Comparison of ENCODE assay signal across 1 cellular context in genomic region chr1:88891318-88892145, GRCh38.
TF ChIP-seq lines count a peak whose summit lies in the region.

A gene with protein sequence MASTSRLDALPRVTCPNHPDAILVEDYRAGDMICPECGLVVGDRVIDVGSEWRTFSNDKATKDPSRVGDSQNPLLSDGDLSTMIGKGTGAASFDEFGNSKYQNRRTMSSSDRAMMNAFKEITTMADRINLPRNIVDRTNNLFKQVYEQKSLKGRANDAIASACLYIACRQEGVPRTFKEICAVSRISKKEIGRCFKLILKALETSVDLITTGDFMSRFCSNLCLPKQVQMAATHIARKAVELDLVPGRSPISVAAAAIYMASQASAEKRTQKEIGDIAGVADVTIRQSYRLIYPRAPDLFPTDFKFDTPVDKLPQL (minus strand): TSS chr1:88891567. CDS start chr1:88891499, 68 bp downstream.

TF ChIP-seq in WTC11, 78 proteins besides CTCF, POLR2A, EP300 and RAD21 (continued from another document):
- no peak for TF ChIP-seq ERG (CRISPR knock-in tag; IDR thresholded peaks at IDR 0.05)
- TF ChIP-seq RORB (CRISPR knock-in tag; IDR thresholded peaks at IDR 0.05) = no peak
- TF ChIP-seq, protein P1, sequence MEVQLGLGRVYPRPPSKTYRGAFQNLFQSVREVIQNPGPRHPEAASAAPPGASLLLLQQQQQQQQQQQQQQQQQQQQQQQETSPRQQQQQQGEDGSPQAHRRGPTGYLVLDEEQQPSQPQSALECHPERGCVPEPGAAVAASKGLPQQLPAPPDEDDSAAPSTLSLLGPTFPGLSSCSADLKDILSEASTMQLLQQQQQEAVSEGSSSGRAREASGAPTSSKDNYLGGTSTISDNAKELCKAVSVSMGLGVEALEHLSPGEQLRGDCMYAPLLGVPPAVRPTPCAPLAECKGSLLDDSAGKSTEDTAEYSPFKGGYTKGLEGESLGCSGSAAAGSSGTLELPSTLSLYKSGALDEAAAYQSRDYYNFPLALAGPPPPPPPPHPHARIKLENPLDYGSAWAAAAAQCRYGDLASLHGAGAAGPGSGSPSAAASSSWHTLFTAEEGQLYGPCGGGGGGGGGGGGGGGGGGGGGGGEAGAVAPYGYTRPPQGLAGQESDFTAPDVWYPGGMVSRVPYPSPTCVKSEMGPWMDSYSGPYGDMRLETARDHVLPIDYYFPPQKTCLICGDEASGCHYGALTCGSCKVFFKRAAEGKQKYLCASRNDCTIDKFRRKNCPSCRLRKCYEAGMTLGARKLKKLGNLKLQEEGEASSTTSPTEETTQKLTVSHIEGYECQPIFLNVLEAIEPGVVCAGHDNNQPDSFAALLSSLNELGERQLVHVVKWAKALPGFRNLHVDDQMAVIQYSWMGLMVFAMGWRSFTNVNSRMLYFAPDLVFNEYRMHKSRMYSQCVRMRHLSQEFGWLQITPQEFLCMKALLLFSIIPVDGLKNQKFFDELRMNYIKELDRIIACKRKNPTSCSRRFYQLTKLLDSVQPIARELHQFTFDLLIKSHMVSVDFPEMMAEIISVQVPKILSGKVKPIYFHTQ (CRISPR knock-in tag; IDR thresholded peaks at IDR 0.05) = no peak
- TF ChIP-seq ZNF232 (CRISPR knock-in tag; IDR thresholded peaks at IDR 0.05) = no peak
- TF ChIP-seq, protein P2, sequence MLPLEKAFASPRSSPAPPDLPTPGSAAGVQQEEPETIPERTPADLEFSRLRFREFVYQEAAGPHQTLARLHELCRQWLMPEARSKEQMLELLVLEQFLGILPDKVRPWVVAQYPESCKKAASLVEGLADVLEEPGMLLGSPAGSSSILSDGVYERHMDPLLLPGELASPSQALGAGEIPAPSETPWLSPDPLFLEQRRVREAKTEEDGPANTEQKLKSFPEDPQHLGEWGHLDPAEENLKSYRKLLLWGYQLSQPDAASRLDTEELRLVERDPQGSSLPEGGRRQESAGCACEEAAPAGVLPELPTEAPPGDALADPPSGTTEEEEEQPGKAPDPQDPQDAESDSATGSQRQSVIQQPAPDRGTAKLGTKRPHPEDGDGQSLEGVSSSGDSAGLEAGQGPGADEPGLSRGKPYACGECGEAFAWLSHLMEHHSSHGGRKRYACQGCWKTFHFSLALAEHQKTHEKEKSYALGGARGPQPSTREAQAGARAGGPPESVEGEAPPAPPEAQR (CRISPR knock-in tag; IDR thresholded peaks at IDR 0.05) = no peak
- no peak for TF ChIP-seq NFYB (CRISPR knock-in tag; conservative IDR thresholded peaks at IDR 0.05; ENCODE audit: low read depth)
- no peak for TF ChIP-seq ATF3 (CRISPR knock-in tag; conservative IDR thresholded peaks at IDR 0.05)
- TF ChIP-seq NR1H2 (CRISPR knock-in tag; IDR thresholded peaks at IDR 0.05) = no peak
- TF ChIP-seq MXD4 (CRISPR knock-in tag; IDR thresholded peaks at IDR 0.05; ENCODE audit: borderline replicate concordance) = no peak
- TF ChIP-seq CREM (CRISPR knock-in tag; IDR thresholded peaks at IDR 0.05) = peak; percentile 91
- TF ChIP-seq, protein P3, sequence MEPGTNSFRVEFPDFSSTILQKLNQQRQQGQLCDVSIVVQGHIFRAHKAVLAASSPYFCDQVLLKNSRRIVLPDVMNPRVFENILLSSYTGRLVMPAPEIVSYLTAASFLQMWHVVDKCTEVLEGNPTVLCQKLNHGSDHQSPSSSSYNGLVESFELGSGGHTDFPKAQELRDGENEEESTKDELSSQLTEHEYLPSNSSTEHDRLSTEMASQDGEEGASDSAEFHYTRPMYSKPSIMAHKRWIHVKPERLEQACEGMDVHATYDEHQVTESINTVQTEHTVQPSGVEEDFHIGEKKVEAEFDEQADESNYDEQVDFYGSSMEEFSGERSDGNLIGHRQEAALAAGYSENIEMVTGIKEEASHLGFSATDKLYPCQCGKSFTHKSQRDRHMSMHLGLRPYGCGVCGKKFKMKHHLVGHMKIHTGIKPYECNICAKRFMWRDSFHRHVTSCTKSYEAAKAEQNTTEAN (CRISPR knock-in tag; IDR thresholded peaks at IDR 0.05) = no peak
- no peak for TF ChIP-seq SOX15 (CRISPR knock-in tag; IDR thresholded peaks at IDR 0.05)
- TF ChIP-seq IRF1 (CRISPR knock-in tag; IDR thresholded peaks at IDR 0.05) = 0 out of 2 replicates have a peak, but pooled peaks have one; percentile 33
- TF ChIP-seq ZNF416 (CRISPR knock-in tag; IDR thresholded peaks at IDR 0.05) = no peak
- TF ChIP-seq MLX (CRISPR knock-in tag; IDR thresholded peaks at IDR 0.05) = no peak
- TF ChIP-seq TEAD1 (CRISPR knock-in tag; IDR thresholded peaks at IDR 0.05) = 0 out of 2 replicates have a peak, but pooled peaks have one; percentile 29
- TF ChIP-seq IRF2 (CRISPR knock-in tag; IDR thresholded peaks at IDR 0.05; ENCODE audit: borderline replicate concordance, low read depth) = no peak
- TF ChIP-seq, protein P4, sequence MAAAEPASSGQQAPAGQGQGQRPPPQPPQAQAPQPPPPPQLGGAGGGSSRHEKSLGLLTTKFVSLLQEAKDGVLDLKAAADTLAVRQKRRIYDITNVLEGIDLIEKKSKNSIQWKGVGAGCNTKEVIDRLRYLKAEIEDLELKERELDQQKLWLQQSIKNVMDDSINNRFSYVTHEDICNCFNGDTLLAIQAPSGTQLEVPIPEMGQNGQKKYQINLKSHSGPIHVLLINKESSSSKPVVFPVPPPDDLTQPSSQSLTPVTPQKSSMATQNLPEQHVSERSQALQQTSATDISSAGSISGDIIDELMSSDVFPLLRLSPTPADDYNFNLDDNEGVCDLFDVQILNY (CRISPR knock-in tag; IDR thresholded peaks at IDR 0.05) = 0 out of 2 replicates have a peak, but pooled peaks have one; percentile 27
- TF ChIP-seq ZNF281 (CRISPR knock-in tag; IDR thresholded peaks at IDR 0.05) = no peak
- TF ChIP-seq NFATC4 (CRISPR knock-in tag; IDR thresholded peaks at IDR 0.05) = no peak
- TF ChIP-seq ZNF512 (CRISPR knock-in tag; IDR thresholded peaks at IDR 0.05; ENCODE audit: borderline replicate concordance) = no peak
- TF ChIP-seq, protein P5, sequence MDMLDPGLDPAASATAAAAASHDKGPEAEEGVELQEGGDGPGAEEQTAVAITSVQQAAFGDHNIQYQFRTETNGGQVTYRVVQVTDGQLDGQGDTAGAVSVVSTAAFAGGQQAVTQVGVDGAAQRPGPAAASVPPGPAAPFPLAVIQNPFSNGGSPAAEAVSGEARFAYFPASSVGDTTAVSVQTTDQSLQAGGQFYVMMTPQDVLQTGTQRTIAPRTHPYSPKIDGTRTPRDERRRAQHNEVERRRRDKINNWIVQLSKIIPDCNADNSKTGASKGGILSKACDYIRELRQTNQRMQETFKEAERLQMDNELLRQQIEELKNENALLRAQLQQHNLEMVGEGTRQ (CRISPR knock-in tag; IDR thresholded peaks at IDR 0.05) = peak; percentile 88
- no peak for TF ChIP-seq CREB1 (CRISPR knock-in tag; IDR thresholded peaks at IDR 0.05)
- TF ChIP-seq NFE2L1 (CRISPR knock-in tag; IDR thresholded peaks at IDR 0.05) = no peak
- TF ChIP-seq, protein P6, sequence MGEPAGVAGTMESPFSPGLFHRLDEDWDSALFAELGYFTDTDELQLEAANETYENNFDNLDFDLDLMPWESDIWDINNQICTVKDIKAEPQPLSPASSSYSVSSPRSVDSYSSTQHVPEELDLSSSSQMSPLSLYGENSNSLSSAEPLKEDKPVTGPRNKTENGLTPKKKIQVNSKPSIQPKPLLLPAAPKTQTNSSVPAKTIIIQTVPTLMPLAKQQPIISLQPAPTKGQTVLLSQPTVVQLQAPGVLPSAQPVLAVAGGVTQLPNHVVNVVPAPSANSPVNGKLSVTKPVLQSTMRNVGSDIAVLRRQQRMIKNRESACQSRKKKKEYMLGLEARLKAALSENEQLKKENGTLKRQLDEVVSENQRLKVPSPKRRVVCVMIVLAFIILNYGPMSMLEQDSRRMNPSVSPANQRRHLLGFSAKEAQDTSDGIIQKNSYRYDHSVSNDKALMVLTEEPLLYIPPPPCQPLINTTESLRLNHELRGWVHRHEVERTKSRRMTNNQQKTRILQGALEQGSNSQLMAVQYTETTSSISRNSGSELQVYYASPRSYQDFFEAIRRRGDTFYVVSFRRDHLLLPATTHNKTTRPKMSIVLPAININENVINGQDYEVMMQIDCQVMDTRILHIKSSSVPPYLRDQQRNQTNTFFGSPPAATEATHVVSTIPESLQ (CRISPR knock-in tag; IDR thresholded peaks at IDR 0.05) = no peak
- TF ChIP-seq GABPB1 (CRISPR knock-in tag; IDR thresholded peaks at IDR 0.05) = peak; percentile 83
- TF ChIP-seq TEAD4 (CRISPR knock-in tag; IDR thresholded peaks at IDR 0.05) = no peak
- no peak for TF ChIP-seq RELA (CRISPR knock-in tag; IDR thresholded peaks at IDR 0.05; ENCODE audit: borderline replicate concordance)
TF ChIP-seq in WTC11: peak in this region for 16.
